ENCODE assay signal across 27 cellular contexts in the genomic region with DNA sequence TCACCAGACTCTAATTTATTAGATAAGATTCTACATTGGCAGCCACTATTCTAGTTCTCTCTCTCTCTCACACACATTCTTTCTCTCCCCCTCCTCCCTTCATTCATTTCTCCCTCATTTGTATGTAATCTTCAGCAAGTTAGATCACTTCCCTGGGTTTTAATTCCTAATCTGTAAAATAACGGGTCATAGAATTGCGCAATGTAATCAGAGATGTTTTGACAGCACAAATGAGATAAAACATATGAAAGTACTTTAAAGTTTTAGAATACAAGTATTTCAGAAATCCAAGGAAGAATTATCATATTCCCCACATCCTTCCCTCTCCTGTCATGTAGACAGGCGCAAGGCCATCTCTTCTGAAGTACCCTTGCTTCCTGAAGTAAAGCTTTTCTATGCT. TPM values are rescaled to one million over a fixed set of nuclear protein-coding genes. Genes with fewer than 3 reads are reported as not detected.
"Had no signal": no experiment of that assay in that cellular context is flagged by ENCODE, and none has a peak within 500 bp of the region (broad histone marks: within the 10 kb centered on the region; RNA-seq: fewer than 3 reads in every experiment).

No MANE protein-coding gene starts in this region.

- H3K9me3 ChIP-seq: adrenal gland, Peyer's patch, SK-N-SH had no signal

- H3K4me1 ChIP-seq: adrenal gland, breast epithelium, SJCRH30 had no signal

- H3K36me3 ChIP-seq: adrenal gland, breast epithelium, Peyer's patch, SJCRH30 had no signal

- H3K27ac Mint-ChIP-seq: activated CD4-positive, alpha-beta memory T cell treated with anti-CD3 and anti-CD28 coated beads, Interleukin-2, amount 10 ng/mL, durations not matched to agents 7 days and 5 days; activated naive CD8-positive, alpha-beta T cell treated with anti-CD3 and anti-CD28 coated beads, Interleukin-2, amount 10 ng/mL, durations not matched to agents 7 days and 5 days; activated T-helper 2 cell treated with anti-CD3 and anti-CD28 coated beads, Interferon-gamma antibody, Interleukin-2, Interleukin-4, amounts not matched to agents 10 μg/mL and 5 μg/mL and 100 μg/mL, durations not matched to agents 14 hours and 24 hours and 36 hours had no signal

- H3K27me3 ChIP-seq: adrenal gland, breast epithelium, Peyer's patch, SJCRH30 had no signal

- H3K4me1 Mint-ChIP-seq: activated CD4-positive, alpha-beta memory T cell treated with anti-CD3 and anti-CD28 coated beads, Interleukin-2, amount 10 ng/mL, durations not matched to agents 7 days and 5 days had no signal

- H3K4me3 ChIP-seq: adrenal gland, breast epithelium, Peyer's patch, SJCRH30 had no signal

- H3K27ac ChIP-seq: adrenal gland, breast epithelium, RWPE1, SJCRH30 had no signal

- H3K9ac ChIP-seq: SK-N-SH had no signal

- H3K4me3 Mint-ChIP-seq: activated CD4-positive, alpha-beta memory T cell treated with anti-CD3 and anti-CD28 coated beads, Interleukin-2, amount 10 ng/mL, durations not matched to agents 7 days and 5 days; activated naive CD8-positive, alpha-beta T cell treated with anti-CD3 and anti-CD28 coated beads, Interleukin-2, amount 10 ng/mL, durations not matched to agents 7 days and 5 days had no signal

- DNase-seq: activated CD4-positive, alpha-beta memory T cell treated with anti-CD3 and anti-CD28 coated beads, Interleukin-2, amount 10 ng/mL, durations not matched to agents 7 days and 5 days; activated CD4-positive, alpha-beta T cell treated with anti-CD3 and anti-CD28 coated beads, Interleukin-2, amount 50 U/mL, for 1 hour; activated CD4-positive, CD25-positive, alpha-beta regulatory T cell; activated naive CD4-positive, alpha-beta T cell treated with anti-CD3 and anti-CD28 coated beads, Interleukin-2, amount 50 U/mL, for 16 hours; activated naive CD8-positive, alpha-beta T cell treated with anti-CD3 and anti-CD28 coated beads, Interleukin-2, amount 10 ng/mL, durations not matched to agents 7 days and 5 days; activated T-cell treated with anti-CD3 and anti-CD28 coated beads for 4 hours; activated T-cell treated with anti-CD3 and anti-CD28 coated beads, Interleukin-2, amount 50 U/mL, for 48 hours; adrenal gland; aorta; caudate nucleus; KG1; NCI-H1092; NCI-H1417 treated with DMSO at 0.1 percent for 48 hours; NCI-H1694; NCI-H2029; NCI-H345; NCI-H510A; NCI-H69; NK-92 treated with Interleukin-12 subunit alpha and Interleukin-12 subunit beta, amount 100 ng/mL, for 24 hours; Peyer's patch; Right ventricle myocardium superior; SJCRH30; SK-N-SH; T-helper 1 cell had no signal

- H3K4me2 ChIP-seq: SK-N-SH had no signal

RNA-seq across cellular contexts. Expression of gene STYK1, which starts 21.7 kb away (rescaled TPM):
- total RNA-seq: activated T-helper 2 cell treated with anti-CD3 and anti-CD28 coated beads, Interferon-gamma antibody, Interleukin-2, Interleukin-4, amounts not matched to agents 10 μg/mL and 5 μg/mL and 100 μg/mL, durations not matched to agents 14 hours and 24 hours and 36 hours; adrenal gland; Right ventricle myocardium superior; SJCRH30 had no signal
- polyA plus RNA-seq: SK-N-SH had no signal
